ENCODE assay signal across 8 cellular contexts in genomic region chr3:152331018-152331541, GRCh38.
A peak's percentile ranks its signal among the peaks of the same experiment; 100 is the strongest.
DNase-seq lines count a peak whose midpoint lies in the region; ATAC-seq and TF ChIP-seq lines count a peak whose summit lies in the region.

No MANE protein-coding gene starts in this region.

- in situ Hi-C loops in ACHN (cut with HindIII; ENCODE audit: low pct_ligation_motif_present, low pct_unique_long_range_greater_than_20kb, low sequenced_read_pairs) = no loop called here

- ATAC-seq in HG03342 (IDR thresholded peaks at IDR 0.05; ENCODE audit: unreplicated experiment) (no peak), HG02885 (IDR thresholded peaks at IDR 0.05; ENCODE audit: poor library complexity, unreplicated experiment) (no peak)

- no peak overlapping the region for H3K4me3 ChIP-seq in cardiac fibroblast (replicated peaks in 1 of 2; ENCODE audit: low read depth in 2 of 2, low read length in 2 of 2)

- no peak for TF ChIP-seq CTCF in cardiac fibroblast (IDR thresholded peaks at IDR 0.05; ENCODE audit: low read depth, low read length)

- peak; percentile 19 for DNase-seq in ACHN
- DNase-seq in LHCN-M2 (ENCODE audit: low read depth) = peak; percentile 88
- DNase-seq in cardiac fibroblast (ENCODE audit: low read depth in 2 of 2) = peak; percentile 90 to 93
- DNase-seq in lung microvascular endothelial cell (ENCODE audit: low read depth in 2 of 2) = peak; percentile 94 to 96
- no peak for DNase-seq in SHP77 (lab: John Stamatoyannopoulos, UW)
- no peak for DNase-seq in NCI-H69 (lab: John Stamatoyannopoulos, UW)

Comparison
In these comparisons a context has a peak if more than half of its experiments do, and no peak if none do; other contexts are left out.
1. DNase-seq: peak in ACHN (single experiment), LHCN-M2 (single experiment), cardiac fibroblast (2 of 2) and lung microvascular endothelial cell (2 of 2); none in SHP77 (0 of 2) and NCI-H69 (single experiment).